ENCODE assay signal across 1 cellular context in genomic region chr2:229586746-229587705, GRCh38.
TF ChIP-seq lines count a peak whose summit lies in the region.

No MANE protein-coding gene starts in this region.

TF ChIP-seq in GM23338, 12 proteins besides CTCF, POLR2A, EP300 and RAD21 (continued from another document):
- TF ChIP-seq ZNF462 (CRISPR knock-in tag; IDR thresholded peaks at IDR 0.05) = no peak
- no peak for TF ChIP-seq CREB1 (CRISPR knock-in tag; IDR thresholded peaks at IDR 0.05; ENCODE audit: low read depth)
- no peak for TF ChIP-seq ETS1 (IDR thresholded peaks at IDR 0.05)
TF ChIP-seq in GM23338: peak in this region for 0.
